ENCODE assay signal across 9 cellular contexts in the genomic region with DNA sequence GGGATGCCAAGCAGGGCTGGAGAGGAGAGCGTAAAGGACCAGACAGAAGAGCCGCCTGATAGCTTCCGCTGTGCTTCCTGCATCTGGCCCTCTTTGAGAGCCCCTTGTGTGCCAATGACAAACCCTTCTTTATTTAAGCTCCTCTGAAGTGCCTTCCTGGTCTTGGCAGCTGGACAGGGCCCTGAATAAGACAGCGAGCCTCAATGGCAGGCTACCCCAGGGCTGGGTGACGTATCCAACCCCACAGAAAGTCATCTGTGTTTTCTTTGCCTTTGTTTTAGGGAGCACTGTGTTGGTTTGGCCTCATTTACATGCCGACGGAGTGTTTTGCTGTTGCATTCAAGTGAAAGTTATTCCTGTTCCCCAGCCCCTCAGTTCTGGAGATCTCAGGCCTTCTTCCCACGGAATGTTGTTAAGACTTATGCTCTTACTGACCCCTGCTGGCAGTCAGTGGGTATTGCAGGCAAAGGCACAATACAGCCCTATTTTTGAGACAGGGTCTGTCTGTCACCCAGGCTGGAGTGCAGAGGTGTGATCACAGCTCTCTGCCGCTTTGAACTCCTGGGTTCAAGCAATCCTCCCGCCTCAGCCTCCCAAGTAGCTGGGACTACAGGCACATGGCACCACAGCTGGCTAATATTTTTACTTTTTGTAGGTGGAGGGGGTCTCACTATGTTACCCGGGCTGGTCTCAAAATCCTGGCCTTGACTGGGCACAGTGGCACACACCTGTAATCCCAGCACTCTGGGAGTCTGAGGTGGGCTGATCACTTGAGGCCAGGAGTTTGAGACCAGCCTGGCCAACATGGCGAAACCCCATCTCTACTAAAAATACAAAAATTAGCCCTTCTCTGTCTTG. TPM values are rescaled to one million over a fixed set of nuclear protein-coding genes. Genes with fewer than 3 reads are reported as not detected.
DNase-seq lines count a peak whose midpoint lies in the region; ATAC-seq, FAIRE-seq and TF ChIP-seq lines count a peak whose summit lies in the region.
"Had no signal": no experiment of that assay in that cellular context is flagged by ENCODE, and none has a peak within 500 bp of the region (broad histone marks: within the 10 kb centered on the region; RNA-seq: fewer than 3 reads in every experiment).

No MANE protein-coding gene starts in this region.

- peaks cover 9% of the 10 kb centered on the region for H3K4me1 Mint-ChIP-seq in neural progenitor cell

- TF ChIP-seq RAD21 in Ishikawa (IDR thresholded peaks at IDR 0.05; ENCODE audit: low read depth) (peak; percentile 62), K562 (CRISPR knock-in tag; conservative IDR thresholded peaks at IDR 0.05 in 1 of 2, IDR thresholded peaks at IDR 0.05 in 1 of 2) (peak; percentile 80 to 90)

- no peak overlapping the region for H3K4me3 Mint-ChIP-seq in neural progenitor cell

- H3K36me3 Mint-ChIP-seq in neural progenitor cell: peaks cover 24% of the 10 kb centered on the region

- H3K79me2 ChIP-seq in K562 (ENCODE audit: control insufficient read depth, insufficient read depth, low read length) (no peaks in the 10 kb centered on the region), neural progenitor cell (ENCODE audit: low read depth) (no peaks in the 10 kb centered on the region)

- no peak overlapping the region for H3K4me2 ChIP-seq in K562 (ENCODE audit: insufficient read depth, low read length)
- H3K4me2 ChIP-seq in neural progenitor cell: no peak overlapping the region

- peak; percentile 74 for DNase-seq in NCI-H82 (lab: John Stamatoyannopoulos, UW)
- no peak for DNase-seq in NCI-H82 treated with DMSO at 0.1 percent for 48 hours (lab: John Stamatoyannopoulos, UW; ENCODE audit: unreplicated experiment)
- peak; percentile 49 to 71 (median 51) for DNase-seq in K562 (ENCODE audit: extremely low read depth in 1 of 4, low spot score in 3 of 4)
- DNase-seq in neural progenitor cell (ENCODE audit: low spot score): peak; percentile 63
- DNase-seq in NCI-H146 treated with DMSO at 0.1 percent for 48 hours (lab: John Stamatoyannopoulos, UW; ENCODE audit: unreplicated experiment): no peak
- no peak for DNase-seq in DMS153 treated with DMSO at 0.1 percent for 48 hours (lab: John Stamatoyannopoulos, UW; ENCODE audit: unreplicated experiment)
- DNase-seq in occipital lobe (lab: John Stamatoyannopoulos, UW): no peak
- DNase-seq: activated CD8-positive, alpha-beta memory T cell treated with anti-CD3 and anti-CD28 coated beads, Interleukin-2, amount 50 U/mL, for 4 hours had no signal

- POLR2A ChIA-PET in K562 (lab: Yijun Ruan, JAX): interaction anchor here (0.6 to 1.4 kb wide), 5 partner anchors 9 to 793 kb away, joined by 3 to 7 read pairs (median 3); no protein-coding TSS in a partner anchor

- 69% methylated on average over 12 of the region's 12 CpGs for WGBS in K562 (ENCODE audit: insufficient coverage, low coverage, missing lambda C conversion rate)

- CTCF ChIA-PET in K562 (lab: Yijun Ruan, JAX; ENCODE audit: low intra/inter-chr PET ratio): interaction anchor here (0.5 to 1.3 kb wide), 5 partner anchors 52 to 500 kb away, joined by 3 to 7 read pairs (median 4); a partner anchor contains a TSS

- peak; percentile 95 for FAIRE-seq in K562 (lab: Jason Lieb, UNC)

- TF ChIP-seq EP300 in Ishikawa (IDR thresholded peaks at IDR 0.05; ENCODE audit: borderline replicate concordance) (no peak), K562 (IDR thresholded peaks at IDR 0.05; ENCODE audit: low read length) (no peak)

- peaks cover 20% of the 10 kb centered on the region for H3K9me3 Mint-ChIP-seq in neural progenitor cell

- H3K9me1 ChIP-seq in K562 (ENCODE audit: control insufficient read depth, insufficient read depth, low read length): no peaks in the 10 kb centered on the region

- no peak overlapping the region for H2AFZ ChIP-seq in K562 (ENCODE audit: low read depth, low read length)
- H2AFZ ChIP-seq in neural progenitor cell (replicated peaks): no peak overlapping the region

- intact Hi-C loops in K562 (cut with micrococcal nuclease): loop anchor here (1.0 to 10.0 kb wide), 2 partner anchors 52 to 125 kb away; a partner anchor contains a TSS

- no peaks in the 10 kb centered on the region for H3K27me3 Mint-ChIP-seq in neural progenitor cell (ENCODE audit: insufficient read depth, low read depth)

- TF ChIP-seq POLR2A in K562 (conservative IDR thresholded peaks at IDR 0.05): no peak

- H4K20me1 ChIP-seq in K562 (replicated peaks; ENCODE audit: control insufficient read depth, insufficient read depth, low read length) (no peaks in the 10 kb centered on the region), neural progenitor cell (ENCODE audit: low read depth) (no peaks in the 10 kb centered on the region)

- H3F3A ChIP-seq in neural progenitor cell (ENCODE audit: low read depth): peaks cover 12% of the 10 kb centered on the region

- ATAC-seq in K562: peak; percentile 46; the same call in 2 of the 3 replicates

- H3K9me3 ChIP-seq in K562 (replicated peaks; ENCODE audit: control insufficient read depth, insufficient read depth, low read depth, low read length): peaks cover 18% of the 10 kb centered on the region
- H3K9me3 ChIP-seq in neural progenitor cell (ENCODE audit: low read depth): peaks cover 8% of the 10 kb centered on the region

- H3K4me1 ChIP-seq in K562 (replicated peaks in 1 of 2; ENCODE audit: control insufficient read depth in 2 of 2, insufficient read depth in 2 of 2, low read length in 2 of 2) (peaks cover 0 to 14% of the 10 kb centered on the region in 2 experiments; a peak in 2 of 5 replicates), neural progenitor cell (no peaks in the 10 kb centered on the region)

- BruUV-seq in K562 (replicated peaks; lab: Mats Ljungman, UMichigan): no TSS peak

- H3K27ac ChIP-seq in K562 (ENCODE audit: extremely low read depth, low read depth, low read length) (no peak overlapping the region), neural progenitor cell (no peak overlapping the region)

- H3K36me3 ChIP-seq in K562 (ENCODE audit: control insufficient read depth, insufficient read depth, low read length) (no peaks in the 10 kb centered on the region), neural progenitor cell (peaks cover 5% of the 10 kb centered on the region)

- no peak overlapping the region for H3K27ac Mint-ChIP-seq in neural progenitor cell

- H3K9ac ChIP-seq in K562 (ENCODE audit: insufficient read depth in 1 of 2, low read depth in 2 of 2, low read length in 2 of 2) (no peak overlapping the region), neural progenitor cell (no peak overlapping the region)

- TF ChIP-seq CTCF in K562 (IDR thresholded peaks at IDR 0.05 in 2 of 3, conservative IDR thresholded peaks at IDR 0.05 in 1 of 3; ENCODE audit: insufficient read depth in 2 of 3, low read depth in 1 of 3, low read length in 3 of 3): peak; percentile 73 to 93 (median 84)
- peak; percentile 84 for TF ChIP-seq CTCF in neural progenitor cell (IDR thresholded peaks at IDR 0.05)

- H3K4me3 ChIP-seq in K562: no peak overlapping the region
- H3K4me3 ChIP-seq in neural progenitor cell: no peak overlapping the region

- H3K27me3 ChIP-seq in K562 (ENCODE audit: control insufficient read depth in 2 of 2, insufficient read depth in 2 of 2, low read length in 2 of 2): no peaks in the 10 kb centered on the region
- H3K27me3 ChIP-seq in neural progenitor cell: no peaks in the 10 kb centered on the region

- in situ Hi-C loops in K562 (cut with MboI): no loop called here

TF ChIP-seq in K562, 482 proteins besides CTCF, POLR2A, EP300 and RAD21 (continues in another document):
- TF ChIP-seq ZNF12 (CRISPR knock-in tag; IDR thresholded peaks at IDR 0.05) (0 out of 2 replicates have a peak, but pooled peaks have one; percentile 38), CTBP1 (IDR thresholded peaks at IDR 0.05; ENCODE audit: borderline replicate concordance) (no peak), ADNP (tag; IDR thresholded peaks at IDR 0.05) (peak; percentile 49; the same call in 1 of the 2 replicates), TRIM28 (IDR thresholded peaks at IDR 0.05) (peak; percentile 92), CC2D1A (IDR thresholded peaks at IDR 0.05) (peak; percentile 56; the same call in 1 of the 2 replicates), EGR1 (conservative IDR thresholded peaks at IDR 0.05) (peak; percentile 39; the same call in 1 of the 2 replicates), CREB1 (IDR thresholded peaks at IDR 0.05) (no peak), CREB1 (CRISPR knock-in tag; IDR thresholded peaks at IDR 0.05) (no peak), KLF16 (IDR thresholded peaks at IDR 0.05) (peak; percentile 65)
- TF ChIP-seq, protein P1, sequence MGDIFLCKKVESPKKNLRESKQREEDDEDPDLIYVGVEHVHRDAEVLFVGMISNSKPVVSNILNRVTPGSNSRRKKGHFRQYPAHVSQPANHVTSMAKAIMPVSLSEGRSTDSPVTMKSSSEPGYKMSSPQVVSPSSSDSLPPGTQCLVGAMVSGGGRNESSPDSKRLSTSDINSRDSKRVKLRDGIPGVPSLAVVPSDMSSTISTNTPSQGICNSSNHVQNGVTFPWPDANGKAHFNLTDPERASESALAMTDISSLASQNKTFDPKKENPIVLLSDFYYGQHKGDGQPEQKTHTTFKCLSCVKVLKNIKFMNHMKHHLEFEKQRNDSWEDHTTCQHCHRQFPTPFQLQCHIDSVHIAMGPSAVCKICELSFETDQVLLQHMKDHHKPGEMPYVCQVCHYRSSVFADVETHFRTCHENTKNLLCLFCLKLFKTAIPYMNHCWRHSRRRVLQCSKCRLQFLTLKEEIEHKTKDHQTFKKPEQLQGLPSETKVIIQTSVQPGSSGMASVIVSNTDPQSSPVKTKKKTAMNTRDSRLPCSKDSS (IDR thresholded peaks at IDR 0.05; ENCODE audit: low read depth, partially characterized antibody): peak; percentile 35

RNA-seq across cellular contexts. Expression of a gene that starts 16.8 kb away (rescaled TPM):
- not detected in 2 replicates for total RNA-seq in K562 (2011; cell fraction: chromatin; rRNA removed; ENCODE audit: low replicate concordance)
- total RNA-seq in K562 (2011; cell fraction: nucleolus; rRNA removed): not detected in 2 replicates
- not detected in 2 replicates for total RNA-seq in K562 (2011; cell fraction: nucleoplasm; rRNA removed)
- not detected in 2 replicates for total RNA-seq in K562 (2014; rRNA removed)
- not detected in 2 replicates for total RNA-seq in K562 (2014; rRNA removed; fragmentation: Illumina TruSeq; extraction: Trizol)
- total RNA-seq in K562 (2015; rRNA removed; fragmentation: Illumina TruSeq; extraction: Trizol): not detected in 2 replicates
- not detected in 2 replicates for total RNA-seq in K562 (2021)
- 0.15 TPM in 1 of 2 replicates, not detected in the other for polyA plus RNA-seq in K562 (2011; rRNA removed)
- polyA plus RNA-seq in K562 (2011; cell fraction: cytosol; rRNA removed): 0.07 and 0.18 TPM in 2 replicates
- polyA plus RNA-seq in K562 (2011; cell fraction: nucleus; rRNA removed): 0.14 TPM in 1 of 2 replicates, not detected in the other
- 0.10 TPM in 1 of 2 replicates, not detected in the other for polyA plus RNA-seq in K562 (2012)
- polyA plus RNA-seq in K562 (2014; fragmentation: Illumina TruSeq; extraction: Trizol): not detected in 2 replicates
- not detected for polyA plus RNA-seq in K562 (2014; fragmentation: Nextera tagmentation; extraction: Ambion mirVana)
- not detected in 2 replicates for polyA plus RNA-seq in K562 (2014; rRNA removed)
- polyA minus RNA-seq in K562 (2011; rRNA and poly(A)+ RNA removed): not detected in 2 replicates
- polyA minus RNA-seq in K562 (2011; cell fraction: cytosol; rRNA and poly(A)+ RNA removed): not detected in 2 replicates
- not detected in 2 replicates for polyA minus RNA-seq in K562 (2011; cell fraction: nucleus; rRNA and poly(A)+ RNA removed)
- total RNA-seq in neural progenitor cell (ENCODE audit: low replicate concordance): 1.2 TPM in 1 of 2 replicates, not detected in the other
- total RNA-seq in occipital lobe: 0.31 TPM

Comparison
In these comparisons a context has a peak if more than half of its experiments do, and no peak if none do; other contexts are left out.
1. DNase-seq: peak in NCI-H82 (single experiment), K562 (4 of 4) and neural progenitor cell (single experiment); none in NCI-H82 treated with DMSO at 0.1 percent for 48 hours (single experiment), NCI-H146 treated with DMSO at 0.1 percent for 48 hours (single experiment), DMS153 treated with DMSO at 0.1 percent for 48 hours (single experiment) and occipital lobe (single experiment).